In genomic region chr19:719636-720377, GRCh38 we compare ENCODE assay signal across 16 cellular contexts. TPM values are rescaled to one million over a fixed set of nuclear protein-coding genes. Genes with fewer than 3 reads are reported as not detected.
DNase-seq lines count a peak whose midpoint lies in the region; ATAC-seq and TF ChIP-seq lines count a peak whose summit lies in the region.
"Had no signal": no experiment of that assay in that cellular context is flagged by ENCODE, and none has a peak within 500 bp of the region (broad histone marks: within the 10 kb centered on the region; RNA-seq: fewer than 3 reads in every experiment).

No MANE protein-coding gene starts in this region.

- intact Hi-C loops in adrenal gland (cut with DNase I) (no loop called here), sigmoid colon (cut with DNase I) (no loop called here)

- H3K27ac ChIP-seq in adrenal gland, result peak overlapping the region in 4 of 5 donors; percentile 52 to 95 (median 90)
- peak overlapping the region; percentile 52 to 75 (median 61) for H3K27ac ChIP-seq in sigmoid colon
- H3K27ac ChIP-seq: KMS-11, neutrophil had no signal

- TF ChIP-seq POLR2A in adrenal gland (IDR thresholded peaks at IDR 0.05) (no peak), sigmoid colon (IDR thresholded peaks at IDR 0.05) (no peak)

- WGBS in adrenal gland, 4 donors, result 3 to 64% (median 9%) methylated on average over 5 to 81 of the region's 81 CpGs
- WGBS in sigmoid colon, 2 donors, result 12 to 24% methylated on average over 81 of the region's 81 CpGs

- H3K4me3 ChIP-seq in adrenal gland (peak overlapping the region in 1 of 4 donors; percentile 51), sigmoid colon (peak overlapping the region in 2 of 4 donors; percentile 5 to 18)

- peaks cover 21 to 30% of the 10 kb centered on the region in 2 donors for H3K4me1 ChIP-seq in adrenal gland (replicated peaks in 1 of 2)
- H3K4me1 ChIP-seq in sigmoid colon, result peaks cover 0 to 28% (median 18%) of the 10 kb centered on the region in 4 donors

- DNase-seq in GM20000 (ENCODE audit: low spot score), result peak; percentile 37
- peak in 4 of 7 donors; percentile 50 to 58 (median 55) for DNase-seq in adrenal gland
- DNase-seq in iPS-NIHi11 (ENCODE audit: low spot score), result peak; percentile 79
- no peak for DNase-seq in sigmoid colon
- no peak for DNase-seq in activated T-cell treated with anti-CD3 and anti-CD28 coated beads for 4 hours
- no peak for DNase-seq in activated naive CD4-positive, alpha-beta T cell (lab: John Stamatoyannopoulos, UW)
- DNase-seq: activated gamma-delta T cell; CD8-positive, alpha-beta memory T cell; NCI-H2081 treated with DMSO at 0.1 percent for 48 hours; stimulated activated CD4-positive, alpha-beta T cell treated with anti-CD3 and anti-CD28 coated beads, Interleukin-2, amount 100 ng/mL, for 48 hours; T-helper 17 cell had no signal

- TF ChIP-seq CTCF in GM20000 (IDR thresholded peaks at IDR 0.05; ENCODE audit: extremely low read depth, missing control alignments) (no peak), adrenal gland (IDR thresholded peaks at IDR 0.05) (no peak), sigmoid colon (IDR thresholded peaks at IDR 0.05) (no peak)

- no peaks in the 10 kb centered on the region for H3K27me3 ChIP-seq in adrenal gland
- peaks cover 4 to 31% (median 6%) of the 10 kb centered on the region in 3 donors for H3K27me3 ChIP-seq in sigmoid colon

- H3K36me3 ChIP-seq in adrenal gland (replicated peaks in 1 of 2) (no peaks in the 10 kb centered on the region), sigmoid colon (no peaks in the 10 kb centered on the region)
- H3K36me3 ChIP-seq: neutrophil had no signal

- TF ChIP-seq EP300 in sigmoid colon (IDR thresholded peaks at IDR 0.05), result no peak

- no peak for ATAC-seq in HG02678 (IDR thresholded peaks at IDR 0.05; ENCODE audit: unreplicated experiment)
- no peak for ATAC-seq in GM21717 (IDR thresholded peaks at IDR 0.05; ENCODE audit: unreplicated experiment)
- ATAC-seq: T-helper 17 cell had no signal

- H3K9me3 ChIP-seq in adrenal gland (replicated peaks in 1 of 3) (no peaks in the 10 kb centered on the region), sigmoid colon (peaks cover 0 to 4% (median under 1%) of the 10 kb centered on the region in 4 donors)
- H3K9me3 ChIP-seq: neutrophil had no signal

RNA-seq across cellular contexts. Expression of gene PALM, which starts 11.1 kb away (rescaled TPM):
- total RNA-seq in adrenal gland, result 10 to 100 TPM; 27.2 to 63.3 (median 50.8) TPM
- polyA plus RNA-seq in adrenal gland, result 10 to 100 TPM in 2 of 3 donors, 1 to 10 TPM in 1; 3.9 to 72.2 (median 49.7) TPM
- 10 to 100 TPM; 30.4 to 91.4 (median 35.9) TPM for total RNA-seq in sigmoid colon
- polyA plus RNA-seq in sigmoid colon, result 10 to 100 TPM in 2 of 3 donors, 1 to 10 TPM in 1; 3.0 to 21.0 (median 12.5) TPM
- total RNA-seq: CD8-positive, alpha-beta memory T cell; T-helper 17 cell had no signal
- polyA plus RNA-seq: CD8-positive, alpha-beta memory T cell; keratinocyte had no signal

RNA-seq across cellular contexts. Expression of gene PRSS57, which starts 24.6 kb away (rescaled TPM):
- total RNA-seq in adrenal gland, result under 1 TPM in 1 of 8 donors, not detected in 7; 0.51 TPM
- polyA plus RNA-seq in adrenal gland, result under 1 TPM in 1 of 3 donors, not detected in 2; 0.13 TPM
- not detected for total RNA-seq in sigmoid colon
- polyA plus RNA-seq in sigmoid colon, result under 1 TPM in 1 of 3 donors, not detected in 2; 0.15 TPM
- total RNA-seq: CD8-positive, alpha-beta memory T cell; T-helper 17 cell had no signal
- polyA plus RNA-seq: CD8-positive, alpha-beta memory T cell; keratinocyte had no signal

RNA-seq across cellular contexts. Expression of gene MISP, which starts 31.1 kb away (rescaled TPM):
- total RNA-seq in adrenal gland (under 1 TPM in 3 of 8 donors, not detected in 5; 0.11 to 0.43 (median 0.18) TPM), sigmoid colon (under 1 TPM in 1 of 4 donors, not detected in 3; 0.36 TPM)
- polyA plus RNA-seq in adrenal gland (under 1 TPM in 2 of 3 donors, not detected in 1; 0.08 to 0.10 TPM), sigmoid colon (100 to 1,000 TPM; 266 to 456 (median 311) TPM)
- total RNA-seq: CD8-positive, alpha-beta memory T cell; T-helper 17 cell had no signal
- polyA plus RNA-seq: CD8-positive, alpha-beta memory T cell had no signal

RNA-seq across cellular contexts. Expression of gene FSTL3, which starts 43.6 kb away (rescaled TPM):
- total RNA-seq in adrenal gland (100 to 1,000 TPM in 7 of 8 donors, 10 to 100 TPM in 1; 87.4 to 464 (median 176) TPM), sigmoid colon (100 to 1,000 TPM in 2 of 4 donors, 10 to 100 TPM in 2; 35.7 to 118 (median 107) TPM)
- polyA plus RNA-seq in adrenal gland (100 to 1,000 TPM; 119 to 405 (median 225) TPM), sigmoid colon (10 to 100 TPM in 1 of 3 donors, 1 to 10 TPM in 2; 1.6 to 17.8 (median 6.0) TPM)

RNA-seq across cellular contexts. Expression of gene RNF126, which starts 56.8 kb away (rescaled TPM):
- total RNA-seq in adrenal gland (10 to 100 TPM; 28.4 to 76.4 (median 43.1) TPM), sigmoid colon (10 to 100 TPM; 39.2 to 57.1 (median 55.5) TPM)
- polyA plus RNA-seq in adrenal gland (10 to 100 TPM in 2 of 3 donors, 1 to 10 TPM in 1; 9.3 to 53.5 (median 51.6) TPM), sigmoid colon (10 to 100 TPM; 33.5 to 58.8 (median 35.4) TPM)

Comparison
In these comparisons a context has a peak if more than half of its experiments do, and no peak if none do; other contexts are left out.
1. DNase-seq: peak in GM20000 (single experiment), adrenal gland (4 of 7) and iPS-NIHi11 (single experiment); none in sigmoid colon (single experiment), activated T-cell treated with anti-CD3 and anti-CD28 coated beads for 4 hours (single experiment) and activated naive CD4-positive, alpha-beta T cell (0 of 4).